In genomic region chr1:23278717-23279116, GRCh38 we compare ENCODE assay signal across 1 cellular context.
TF ChIP-seq lines count a peak whose summit lies in the region.

No MANE protein-coding gene starts in this region.

TF ChIP-seq in HCT116, 20 proteins besides CTCF, POLR2A, EP300 and RAD21 (continued from another document):
- TF ChIP-seq REST (IDR thresholded peaks at IDR 0.05; ENCODE audit: low read depth), result no peak
